ENCODE assay signal across 1 cellular context in genomic region chr5:33205070-33205469, GRCh38.
TF ChIP-seq lines count a peak whose summit lies in the region.

No MANE protein-coding gene starts in this region.

TF ChIP-seq in liver, 16 proteins besides CTCF, POLR2A, EP300 and RAD21 (continued from another document):
- TF ChIP-seq REST (IDR thresholded peaks at IDR 0.05) = no peak
- no peak for TF ChIP-seq HNF4G (IDR thresholded peaks at IDR 0.05)
- peak; percentile 40 to 53 for TF ChIP-seq HNF4A (conservative IDR thresholded peaks at IDR 0.05)
- TF ChIP-seq JUND (IDR thresholded peaks at IDR 0.05) = peak; percentile 19 to 33
- TF ChIP-seq NR2F2 (IDR thresholded peaks at IDR 0.05) = no peak
- peak; percentile 45 to 55 for TF ChIP-seq RXRA (IDR thresholded peaks at IDR 0.05)
- peak; percentile 26 for TF ChIP-seq FOXA2 (IDR thresholded peaks at IDR 0.05)
- peak; percentile 24 for TF ChIP-seq YY1 (IDR thresholded peaks at IDR 0.05)
- TF ChIP-seq MAX (IDR thresholded peaks at IDR 0.05) = peak; percentile 27
- no peak for TF ChIP-seq FOXA1 (IDR thresholded peaks at IDR 0.05)
- peak in 1 of 2 donors; percentile 46 for TF ChIP-seq GABPA (IDR thresholded peaks at IDR 0.05 in 1 of 2, conservative IDR thresholded peaks at IDR 0.05 in 1 of 2)
